1 cellular context compared by ENCODE assay signal in genomic region chr3:151316267-151316991, GRCh38.
TF ChIP-seq lines count a peak whose summit lies in the region.

TSS of gene GPR87 (minus strand) at chr3:151316820. CDS start at chr3:151300100, 16,720 bp downstream.

TF ChIP-seq in K562, 482 proteins besides CTCF, POLR2A, EP300 and RAD21 (continued from another document):
- TF ChIP-seq CHD7 (IDR thresholded peaks at IDR 0.05; ENCODE audit: low read depth, low read length) (no peak), RNF219 (CRISPR knock-in tag; IDR thresholded peaks at IDR 0.05) (no peak), IRF9 (tag; IDR thresholded peaks at IDR 0.05) (no peak), KLF6 (CRISPR knock-in tag; IDR thresholded peaks at IDR 0.05; ENCODE audit: borderline replicate concordance) (no peak), ELF2 (CRISPR knock-in tag; IDR thresholded peaks at IDR 0.05) (no peak), HES1 (IDR thresholded peaks at IDR 0.05; ENCODE audit: low read depth) (no peak), ZNF263 (CRISPR knock-in tag; IDR thresholded peaks at IDR 0.05; ENCODE audit: borderline replicate concordance) (no peak), POLR2AphosphoS5 (IDR thresholded peaks at IDR 0.05; ENCODE audit: control insufficient read depth, insufficient read depth, low read depth, low read length) (no peak), WHSC1 (IDR thresholded peaks at IDR 0.05; ENCODE audit: low read length) (no peak)
